Comparison of ENCODE assay signal across 19 cellular contexts in genomic region chr20:60869626-60870025, GRCh38.
"Had no signal": no experiment of that assay in that cellular context is flagged by ENCODE, and none has a peak within 500 bp of the region (broad histone marks: within the 10 kb centered on the region; RNA-seq: fewer than 3 reads in every experiment).

No MANE protein-coding gene starts in this region.

- H3K9me3 ChIP-seq: esophagus muscularis mucosa, right atrium auricular region, sigmoid colon, stomach, thoracic aorta, transverse colon had no signal

- H3K27me3 Mint-ChIP-seq: naive thymus-derived CD4-positive, alpha-beta T cell had no signal

- ATAC-seq: naive thymus-derived CD4-positive, alpha-beta T cell had no signal

- H3K4me3 Mint-ChIP-seq: naive thymus-derived CD4-positive, alpha-beta T cell; nephron progenitor cell had no signal

- H3K4me2 ChIP-seq: hepatocyte had no signal

- H3K4me3 ChIP-seq: coronary artery, esophagus muscularis mucosa, hepatocyte, right atrium auricular region, sigmoid colon, skin epidermis, stomach, thoracic aorta, transverse colon had no signal

- H3K27ac Mint-ChIP-seq: naive thymus-derived CD4-positive, alpha-beta T cell; nephron progenitor cell had no signal

- H3K27me3 ChIP-seq: right atrium auricular region, transverse colon had no signal

- H3K36me3 Mint-ChIP-seq: naive thymus-derived CD4-positive, alpha-beta T cell had no signal

- H3K79me2 ChIP-seq: hepatocyte had no signal

- H3K4me1 Mint-ChIP-seq: naive thymus-derived CD4-positive, alpha-beta T cell had no signal

- H2AFZ ChIP-seq: hepatocyte had no signal

- DNase-seq: effector CD4-positive, alpha-beta T cell; foreskin fibroblast; kidney glomerular epithelial cell; mammary epithelial cell; naive thymus-derived CD4-positive, alpha-beta T cell; nephron progenitor cell; sigmoid colon; stimulated activated CD4-positive, alpha-beta T cell treated with anti-CD3 and anti-CD28 coated beads, Interleukin-2, amount 100 ng/mL, for 24 hours; stimulated activated CD4-positive, alpha-beta T cell treated with anti-CD3 and anti-CD28 coated beads, Interleukin-4, amount 100 ng/mL, for 4 hours; stimulated activated naive CD4-positive, alpha-beta T cell; stomach; substantia nigra; transverse colon had no signal

- H3K9me3 Mint-ChIP-seq: nephron progenitor cell had no signal

- H3K36me3 ChIP-seq: esophagus muscularis mucosa, right atrium auricular region, sigmoid colon, stomach, thoracic aorta, transverse colon had no signal

- H3K4me1 ChIP-seq: right atrium auricular region, sigmoid colon, stomach, transverse colon had no signal

- H3K27ac ChIP-seq: coronary artery, esophagus muscularis mucosa, hepatocyte, right atrium auricular region, sigmoid colon, skin epidermis, stomach, thoracic aorta, transverse colon had no signal
